2 cellular contexts compared by ENCODE assay signal in the genomic region with DNA sequence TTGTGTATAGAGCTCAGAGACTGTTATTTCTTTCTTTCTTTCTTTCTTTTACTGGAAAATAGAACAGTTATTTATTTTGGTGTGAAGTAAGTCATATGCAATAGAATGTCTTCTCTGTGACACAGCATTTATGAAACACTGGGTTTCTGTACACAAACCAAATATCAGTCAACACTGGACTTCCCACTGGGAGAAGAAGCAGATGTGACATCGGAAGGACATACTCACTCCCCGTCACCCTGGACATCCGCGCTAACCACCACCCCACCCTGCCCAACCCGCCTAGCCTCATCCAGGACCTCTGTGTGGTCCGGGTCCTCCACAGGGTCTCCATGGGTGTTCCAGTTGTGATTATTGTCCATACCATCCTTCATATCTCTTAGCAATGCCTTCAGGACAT.
TF ChIP-seq lines count a peak whose summit lies in the region.

No MANE protein-coding gene starts in this region.

TF ChIP-seq in IMR-90, 13 proteins besides CTCF, POLR2A, EP300 and RAD21:
- TF ChIP-seq, protein P1, sequence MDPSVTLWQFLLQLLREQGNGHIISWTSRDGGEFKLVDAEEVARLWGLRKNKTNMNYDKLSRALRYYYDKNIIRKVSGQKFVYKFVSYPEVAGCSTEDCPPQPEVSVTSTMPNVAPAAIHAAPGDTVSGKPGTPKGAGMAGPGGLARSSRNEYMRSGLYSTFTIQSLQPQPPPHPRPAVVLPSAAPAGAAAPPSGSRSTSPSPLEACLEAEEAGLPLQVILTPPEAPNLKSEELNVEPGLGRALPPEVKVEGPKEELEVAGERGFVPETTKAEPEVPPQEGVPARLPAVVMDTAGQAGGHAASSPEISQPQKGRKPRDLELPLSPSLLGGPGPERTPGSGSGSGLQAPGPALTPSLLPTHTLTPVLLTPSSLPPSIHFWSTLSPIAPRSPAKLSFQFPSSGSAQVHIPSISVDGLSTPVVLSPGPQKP (IDR thresholded peaks at IDR 0.05; ENCODE audit: borderline replicate concordance, low read depth, low read length), result no peak
- TF ChIP-seq NFE2L2 (IDR thresholded peaks at IDR 0.05; ENCODE audit: low read depth, low read length), result no peak
- TF ChIP-seq MXI1 (IDR thresholded peaks at IDR 0.05; ENCODE audit: borderline replicate concordance, low read depth, low read length), result no peak
- TF ChIP-seq, protein P2, sequence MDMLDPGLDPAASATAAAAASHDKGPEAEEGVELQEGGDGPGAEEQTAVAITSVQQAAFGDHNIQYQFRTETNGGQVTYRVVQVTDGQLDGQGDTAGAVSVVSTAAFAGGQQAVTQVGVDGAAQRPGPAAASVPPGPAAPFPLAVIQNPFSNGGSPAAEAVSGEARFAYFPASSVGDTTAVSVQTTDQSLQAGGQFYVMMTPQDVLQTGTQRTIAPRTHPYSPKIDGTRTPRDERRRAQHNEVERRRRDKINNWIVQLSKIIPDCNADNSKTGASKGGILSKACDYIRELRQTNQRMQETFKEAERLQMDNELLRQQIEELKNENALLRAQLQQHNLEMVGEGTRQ (IDR thresholded peaks at IDR 0.05; ENCODE audit: low read depth, low read length), result no peak
- TF ChIP-seq BHLHE40 (IDR thresholded peaks at IDR 0.05; ENCODE audit: low read depth, low read length), result no peak
- TF ChIP-seq RCOR1 (IDR thresholded peaks at IDR 0.05; ENCODE audit: insufficient replicate concordance, low read length), result no peak

TF ChIP-seq in GM12878, 131 proteins besides CTCF, POLR2A, EP300 and RAD21:
- no peak for TF ChIP-seq SIN3A (IDR thresholded peaks at IDR 0.05; ENCODE audit: low read depth, low read length)
- no peak for TF ChIP-seq STAT1 (conservative IDR thresholded peaks at IDR 0.05)
- TF ChIP-seq ZSCAN29 (IDR thresholded peaks at IDR 0.05), result no peak
- TF ChIP-seq, protein P3, sequence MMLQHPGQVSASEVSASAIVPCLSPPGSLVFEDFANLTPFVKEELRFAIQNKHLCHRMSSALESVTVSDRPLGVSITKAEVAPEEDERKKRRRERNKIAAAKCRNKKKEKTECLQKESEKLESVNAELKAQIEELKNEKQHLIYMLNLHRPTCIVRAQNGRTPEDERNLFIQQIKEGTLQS (IDR thresholded peaks at IDR 0.05; ENCODE audit: borderline replicate concordance, extremely low read depth, low read depth, low read length), result no peak
- no peak for TF ChIP-seq RUNX3 (IDR thresholded peaks at IDR 0.05; ENCODE audit: low read length)
- no peak for TF ChIP-seq STAT3 (IDR thresholded peaks at IDR 0.05; ENCODE audit: low read depth, low read length)
- no peak for TF ChIP-seq BHLHE40 (IDR thresholded peaks at IDR 0.05; ENCODE audit: borderline replicate concordance in 1 of 2, low read depth in 2 of 2, low read length in 1 of 2)
- no peak for TF ChIP-seq SMARCA5 (IDR thresholded peaks at IDR 0.05)
- no peak for TF ChIP-seq NBN (IDR thresholded peaks at IDR 0.05)
- no peak for TF ChIP-seq SMAD1 (IDR thresholded peaks at IDR 0.05; ENCODE audit: low read depth, partially characterized antibody)
- TF ChIP-seq TBL1XR1 (IDR thresholded peaks at IDR 0.05; ENCODE audit: low read depth, low read length), result no peak
- no peak for TF ChIP-seq ZBED1 (IDR thresholded peaks at IDR 0.05; ENCODE audit: borderline replicate concordance)
